13 cellular contexts compared by ENCODE assay signal in genomic region chr3:15500107-15500724, GRCh38. TPM values are rescaled to one million over a fixed set of nuclear protein-coding genes. Genes with fewer than 3 reads are reported as not detected.
DNase-seq lines count a peak whose midpoint lies in the region; ATAC-seq and TF ChIP-seq lines count a peak whose summit lies in the region.
"Had no signal": no experiment of that assay in that cellular context is flagged by ENCODE, and none has a peak within 500 bp of the region (broad histone marks: within the 10 kb centered on the region; RNA-seq: fewer than 3 reads in every experiment).

No MANE protein-coding gene starts in this region.

- H3K9me3 Mint-ChIP-seq in activated naive CD4-positive, alpha-beta T cell treated with anti-CD3 and anti-CD28 coated beads, Interleukin-2, amount 50 U/mL, for 24 hours = no peaks in the 10 kb centered on the region
- H3K9me3 Mint-ChIP-seq in activated naive CD4-positive, alpha-beta T cell treated with anti-CD3 and anti-CD28 coated beads for 36 hours = no peaks in the 10 kb centered on the region
- H3K9me3 Mint-ChIP-seq: activated naive CD4-positive, alpha-beta T cell treated with anti-CD3 and anti-CD28 coated beads, Interleukin-2, amount 10 ng/mL, durations not matched to agents 7 days and 5 days; dendritic cell treated with granulocyte-macrophage colony-stimulating factor and Interleukin-4, amounts not matched to agents 40 ng/mL and 50 ng/mL, for 4 days had no signal

- peak overlapping the region; percentile 69 for H3K27ac Mint-ChIP-seq in activated naive CD4-positive, alpha-beta T cell treated with anti-CD3 and anti-CD28 coated beads, Interleukin-2, amount 50 U/mL, for 24 hours
- no peak overlapping the region for H3K27ac Mint-ChIP-seq in activated naive CD4-positive, alpha-beta T cell treated with anti-CD3 and anti-CD28 coated beads for 36 hours
- H3K27ac Mint-ChIP-seq: activated naive CD4-positive, alpha-beta T cell treated with anti-CD3 and anti-CD28 coated beads, Interleukin-2, amount 10 ng/mL, durations not matched to agents 7 days and 5 days; dendritic cell treated with granulocyte-macrophage colony-stimulating factor and Interleukin-4, amounts not matched to agents 40 ng/mL and 50 ng/mL, for 4 days had no signal

- H3K4me1 Mint-ChIP-seq in activated naive CD4-positive, alpha-beta T cell treated with anti-CD3 and anti-CD28 coated beads, Interleukin-2, amount 50 U/mL, for 24 hours = peaks cover 11% of the 10 kb centered on the region
- H3K4me1 Mint-ChIP-seq in activated naive CD4-positive, alpha-beta T cell treated with anti-CD3 and anti-CD28 coated beads for 36 hours (ENCODE audit: low read depth) = peaks cover 21% of the 10 kb centered on the region

- no peaks in the 10 kb centered on the region for H3K27me3 ChIP-seq in subcutaneous abdominal adipose tissue (ENCODE audit: control insufficient read depth in 5 of 5, insufficient read depth in 4 of 5, low read length in 5 of 5)
- H3K27me3 ChIP-seq: gastroesophageal sphincter had no signal

- CTCF ChIA-PET in activated naive CD4-positive, alpha-beta T cell treated with anti-CD3 and anti-CD28 coated beads for 36 hours (lab: Charles Lee) = interaction anchor here (0.6 to 1.0 kb wide), 2 partner anchors 28 to 121 kb away, joined by 3 read pairs; no protein-coding TSS in a partner anchor

- no peaks in the 10 kb centered on the region for H3K36me3 ChIP-seq in subcutaneous abdominal adipose tissue (ENCODE audit: control insufficient read depth in 5 of 5, insufficient read depth in 5 of 5, low read length in 5 of 5)
- H3K36me3 ChIP-seq: gastroesophageal sphincter had no signal

- H3K4me1 ChIP-seq in subcutaneous abdominal adipose tissue (ENCODE audit: control insufficient read depth in 5 of 5, insufficient read depth in 5 of 5, low read length in 5 of 5) = peaks cover 1 to 25% (median 20%) of the 10 kb centered on the region in 5 donors

- H3K9ac ChIP-seq in subcutaneous abdominal adipose tissue (ENCODE audit: low read length in 5 of 5) = no peak overlapping the region

- no peak for DNase-seq in activated naive CD4-positive, alpha-beta T cell treated with anti-CD3 and anti-CD28 coated beads for 36 hours
- DNase-seq in choroid plexus epithelial cell (ENCODE audit: low read depth) (peak; percentile 9), substantia nigra (lab: John Stamatoyannopoulos, UW) (no peak), mesenteric fat pad (ENCODE audit: low spot score) (no peak)
- DNase-seq: activated naive CD4-positive, alpha-beta T cell treated with anti-CD3 and anti-CD28 coated beads, Interleukin-2, amount 10 ng/mL, durations not matched to agents 7 days and 5 days; NCI-H2227 treated with DMSO at 0.1 percent for 48 hours had no signal

- ATAC-seq in HG02870 (IDR thresholded peaks at IDR 0.05; ENCODE audit: unreplicated experiment) (peak; percentile 69), HG03342 (IDR thresholded peaks at IDR 0.05; ENCODE audit: unreplicated experiment) (no peak)
- ATAC-seq: HCT116 had no signal

- intact Hi-C loops in activated naive CD4-positive, alpha-beta T cell treated with anti-CD3 and anti-CD28 coated beads for 36 hours (cut with micrococcal nuclease) = loop anchor here (2.0 kb wide), 1 partner anchor 57 kb away; no protein-coding TSS in a partner anchor

- no peaks in the 10 kb centered on the region for H3K36me3 Mint-ChIP-seq in activated naive CD4-positive, alpha-beta T cell treated with anti-CD3 and anti-CD28 coated beads, Interleukin-2, amount 50 U/mL, for 24 hours
- H3K36me3 Mint-ChIP-seq in activated naive CD4-positive, alpha-beta T cell treated with anti-CD3 and anti-CD28 coated beads for 36 hours (ENCODE audit: low read depth) = no peaks in the 10 kb centered on the region
- H3K36me3 Mint-ChIP-seq: activated naive CD4-positive, alpha-beta T cell treated with anti-CD3 and anti-CD28 coated beads, Interleukin-2, amount 10 ng/mL, durations not matched to agents 7 days and 5 days had no signal

- H3K27me3 Mint-ChIP-seq in activated naive CD4-positive, alpha-beta T cell treated with anti-CD3 and anti-CD28 coated beads, Interleukin-2, amount 50 U/mL, for 24 hours = no peaks in the 10 kb centered on the region
- no peaks in the 10 kb centered on the region for H3K27me3 Mint-ChIP-seq in activated naive CD4-positive, alpha-beta T cell treated with anti-CD3 and anti-CD28 coated beads for 36 hours (ENCODE audit: low read depth)

- H3K27ac ChIP-seq in subcutaneous abdominal adipose tissue (ENCODE audit: low read depth, low read length) (peak overlapping the region; percentile 67), substantia nigra (ENCODE audit: low read depth, low read length, poor library complexity, severe bottlenecking) (no peak overlapping the region)
- H3K27ac ChIP-seq: gastroesophageal sphincter had no signal

- peak overlapping the region; percentile 1 for H3K4me3 Mint-ChIP-seq in activated naive CD4-positive, alpha-beta T cell treated with anti-CD3 and anti-CD28 coated beads, Interleukin-2, amount 50 U/mL, for 24 hours
- no peak overlapping the region for H3K4me3 Mint-ChIP-seq in activated naive CD4-positive, alpha-beta T cell treated with anti-CD3 and anti-CD28 coated beads for 36 hours
- H3K4me3 Mint-ChIP-seq: activated naive CD4-positive, alpha-beta T cell treated with anti-CD3 and anti-CD28 coated beads, Interleukin-2, amount 10 ng/mL, durations not matched to agents 7 days and 5 days; dendritic cell treated with granulocyte-macrophage colony-stimulating factor and Interleukin-4, amounts not matched to agents 40 ng/mL and 50 ng/mL, for 4 days had no signal

- no peak for TF ChIP-seq CTCF in choroid plexus epithelial cell (conservative IDR thresholded peaks at IDR 0.05; ENCODE audit: low read depth, low read length)

- H3K9me3 ChIP-seq in subcutaneous abdominal adipose tissue (ENCODE audit: control insufficient read depth in 5 of 5, low read length in 5 of 5) = no peaks in the 10 kb centered on the region
- H3K9me3 ChIP-seq: gastroesophageal sphincter had no signal

- H3K4me3 ChIP-seq in choroid plexus epithelial cell (ENCODE audit: low read depth, low read length) (no peak overlapping the region), subcutaneous abdominal adipose tissue (ENCODE audit: low read depth in 1 of 5, low read length in 5 of 5) (no peak overlapping the region)
- H3K4me3 ChIP-seq: gastroesophageal sphincter had no signal

RNA-seq across cellular contexts. Expression of gene COLQ, which starts 21.3 kb away (rescaled TPM):
- total RNA-seq in activated naive CD4-positive, alpha-beta T cell treated with anti-CD3 and anti-CD28 coated beads for 36 hours = under 1 TPM; 0.25 to 0.62 TPM
- 0.74 TPM for total RNA-seq in mesenteric fat pad
